Comparison of ENCODE assay signal across 27 cellular contexts in the genomic region with DNA sequence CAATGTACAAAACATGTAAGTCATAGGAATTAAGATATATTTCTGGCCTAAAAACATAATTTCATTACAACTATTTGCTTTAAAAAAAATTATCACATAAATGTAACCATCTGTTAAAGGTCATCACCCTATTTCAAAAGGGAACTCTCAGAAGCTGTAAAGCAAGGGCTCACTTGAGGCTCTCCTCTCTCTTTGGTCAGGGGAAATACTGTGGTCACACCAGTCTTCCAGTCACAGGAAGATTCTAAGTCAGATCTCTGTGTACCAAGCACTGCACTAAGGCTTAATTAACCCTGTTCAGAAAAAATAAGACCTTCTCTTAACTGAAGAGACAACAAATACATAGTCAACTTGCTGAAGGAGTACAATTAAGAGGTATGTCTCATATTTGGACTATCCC.
DNase-seq lines count a peak whose midpoint lies in the region; ATAC-seq and TF ChIP-seq lines count a peak whose summit lies in the region.
"Had no signal": no experiment of that assay in that cellular context is flagged by ENCODE, and none has a peak within 500 bp of the region (broad histone marks: within the 10 kb centered on the region; RNA-seq: fewer than 3 reads in every experiment).

No MANE protein-coding gene starts in this region.

- no peak overlapping the region for H3K4me3 ChIP-seq in Loucy (ENCODE audit: low read length, poor library complexity, severe bottlenecking)
- no peak overlapping the region for H3K4me3 ChIP-seq in left lung
- H3K4me3 ChIP-seq: MG63 had no signal

- H3K27ac ChIP-seq in left lung, result no peak overlapping the region
- H3K27ac ChIP-seq: RWPE1 had no signal

- no peaks in the 10 kb centered on the region for H3K4me1 Mint-ChIP-seq in activated T-helper 17 cell treated with anti-CD3 and anti-CD28 coated beads, Interleukin-2, amount 50 U/mL, for 72 hours
- peaks cover 2% of the 10 kb centered on the region for H3K4me1 Mint-ChIP-seq in osteocyte (ENCODE audit: unreplicated experiment)
- H3K4me1 Mint-ChIP-seq: CD14-positive monocyte had no signal

- intact Hi-C loops in left lung (cut with DNase I), result no loop called here

- no peaks in the 10 kb centered on the region; the same call in none of the 2 replicates for H3K79me2 ChIP-seq in Loucy (ENCODE audit: insufficient read depth, low read length)

- peak overlapping the region; percentile 8 for H3K4me2 ChIP-seq in Loucy (ENCODE audit: low read depth, low read length, poor library complexity, severe bottlenecking)

- H3K36me3 ChIP-seq in Loucy (ENCODE audit: insufficient read depth, low read length), result peaks cover under 1% of the 10 kb centered on the region; the same call in 1 of the 2 replicates
- no peaks in the 10 kb centered on the region for H3K36me3 ChIP-seq in left lung
- H3K36me3 ChIP-seq: BE2C had no signal

- H3K27ac Mint-ChIP-seq in activated T-helper 17 cell treated with anti-CD3 and anti-CD28 coated beads, Interleukin-2, amount 50 U/mL, for 72 hours, result no peak overlapping the region
- no peak overlapping the region for H3K27ac Mint-ChIP-seq in osteocyte (ENCODE audit: unreplicated experiment)
- H3K27ac Mint-ChIP-seq: CD14-positive monocyte; CD8-positive, alpha-beta memory T cell; T-cell had no signal

- H3K9ac ChIP-seq in Loucy (ENCODE audit: low read depth, low read length, poor library complexity, severe bottlenecking), result no peak overlapping the region

- ATAC-seq in GM21723 (IDR thresholded peaks at IDR 0.05; ENCODE audit: unreplicated experiment) (peak; percentile 57), SK-N-SH treated with all-trans-retinoic acid at 6 μM for 48 hours (no peak), left lung (no peak), GM21717 (IDR thresholded peaks at IDR 0.05; ENCODE audit: unreplicated experiment) (no peak)
- no peak for ATAC-seq in activated T-helper 17 cell treated with anti-CD3 and anti-CD28 coated beads, Interleukin-2, amount 50 U/mL, for 72 hours (replicated peaks)
- ATAC-seq: Panc1, T-cell had no signal

- H3K9me2 ChIP-seq in Loucy (replicated peaks; ENCODE audit: low read depth, low read length), result no peaks in the 10 kb centered on the region

- no peaks in the 10 kb centered on the region for H3K27me3 Mint-ChIP-seq in activated T-helper 17 cell treated with anti-CD3 and anti-CD28 coated beads, Interleukin-2, amount 50 U/mL, for 72 hours
- H3K27me3 Mint-ChIP-seq in osteocyte (ENCODE audit: unreplicated experiment), result no peaks in the 10 kb centered on the region
- H3K27me3 Mint-ChIP-seq: CD8-positive, alpha-beta memory T cell; T-cell had no signal

- DNase-seq in left lung (no peak), osteocyte (ENCODE audit: extremely low spot score, unreplicated experiment) (no peak)
- DNase-seq: BE2C; CD8-positive, alpha-beta memory T cell; DMS 273 treated with DMSO at 0.1 percent for 48 hours; DMS79; EL; GDM1; KBM-7; MG63; NCI-H1048; NCI-H1417; NCI-H1694; NCI-H2029 treated with DMSO at 0.1 percent for 48 hours; NCI-H446 treated with DMSO at 0.1 percent for 48 hours; NCI-H526; NCI-H82; SHP77; T-cell had no signal

- H3K4me1 ChIP-seq in Loucy (ENCODE audit: insufficient read depth, low read length, poor library complexity, severe bottlenecking) (peaks cover 6% of the 10 kb centered on the region), left lung (no peaks in the 10 kb centered on the region)

- no peak for TF ChIP-seq CTCF in Loucy (conservative IDR thresholded peaks at IDR 0.05; ENCODE audit: low read length)
- TF ChIP-seq CTCF in left lung (IDR thresholded peaks at IDR 0.05), result no peak
- TF ChIP-seq CTCF in osteocyte (IDR thresholded peaks at IDR 0.05), result no peak

- no peaks in the 10 kb centered on the region for H4K20me1 ChIP-seq in Loucy (ENCODE audit: insufficient read depth, low read length, poor library complexity, severe bottlenecking)

- no peaks in the 10 kb centered on the region for H3K9me3 Mint-ChIP-seq in activated T-helper 17 cell treated with anti-CD3 and anti-CD28 coated beads, Interleukin-2, amount 50 U/mL, for 72 hours
- H3K9me3 Mint-ChIP-seq in osteocyte (ENCODE audit: unreplicated experiment), result no peaks in the 10 kb centered on the region
- H3K9me3 Mint-ChIP-seq: CD14-positive monocyte; CD8-positive, alpha-beta memory T cell; T-cell had no signal

- no peaks in the 10 kb centered on the region for H3F3A ChIP-seq in Loucy (ENCODE audit: low read depth)

- H2AFZ ChIP-seq in Loucy (ENCODE audit: low read length), result no peak overlapping the region

- H3K27me3 ChIP-seq in Loucy (ENCODE audit: insufficient read depth, low read length, poor library complexity, severe bottlenecking) (no peaks in the 10 kb centered on the region), left lung (no peaks in the 10 kb centered on the region)
- H3K27me3 ChIP-seq: BE2C, MG63 had no signal

- H3K9me3 ChIP-seq in Loucy (ENCODE audit: insufficient read depth, low read depth, low read length), result no peaks in the 10 kb centered on the region
- H3K9me3 ChIP-seq in left lung, result no peaks in the 10 kb centered on the region
- H3K9me3 ChIP-seq: BE2C, MG63 had no signal

- no peak overlapping the region for H3K4me3 Mint-ChIP-seq in activated T-helper 17 cell treated with anti-CD3 and anti-CD28 coated beads, Interleukin-2, amount 50 U/mL, for 72 hours
- H3K4me3 Mint-ChIP-seq in osteocyte (ENCODE audit: unreplicated experiment), result no peak overlapping the region
- H3K4me3 Mint-ChIP-seq: CD14-positive monocyte; CD8-positive, alpha-beta memory T cell; T-cell had no signal

- peaks cover 13% of the 10 kb centered on the region for H3K36me3 Mint-ChIP-seq in activated T-helper 17 cell treated with anti-CD3 and anti-CD28 coated beads, Interleukin-2, amount 50 U/mL, for 72 hours (ENCODE audit: low read depth)
- no peaks in the 10 kb centered on the region for H3K36me3 Mint-ChIP-seq in osteocyte (ENCODE audit: unreplicated experiment)

TF ChIP-seq in SK-N-SH treated with all-trans-retinoic acid at 6 μM for 48 hours, 23 proteins besides CTCF, POLR2A, EP300 and RAD21:
- TF ChIP-seq, protein P1, sequence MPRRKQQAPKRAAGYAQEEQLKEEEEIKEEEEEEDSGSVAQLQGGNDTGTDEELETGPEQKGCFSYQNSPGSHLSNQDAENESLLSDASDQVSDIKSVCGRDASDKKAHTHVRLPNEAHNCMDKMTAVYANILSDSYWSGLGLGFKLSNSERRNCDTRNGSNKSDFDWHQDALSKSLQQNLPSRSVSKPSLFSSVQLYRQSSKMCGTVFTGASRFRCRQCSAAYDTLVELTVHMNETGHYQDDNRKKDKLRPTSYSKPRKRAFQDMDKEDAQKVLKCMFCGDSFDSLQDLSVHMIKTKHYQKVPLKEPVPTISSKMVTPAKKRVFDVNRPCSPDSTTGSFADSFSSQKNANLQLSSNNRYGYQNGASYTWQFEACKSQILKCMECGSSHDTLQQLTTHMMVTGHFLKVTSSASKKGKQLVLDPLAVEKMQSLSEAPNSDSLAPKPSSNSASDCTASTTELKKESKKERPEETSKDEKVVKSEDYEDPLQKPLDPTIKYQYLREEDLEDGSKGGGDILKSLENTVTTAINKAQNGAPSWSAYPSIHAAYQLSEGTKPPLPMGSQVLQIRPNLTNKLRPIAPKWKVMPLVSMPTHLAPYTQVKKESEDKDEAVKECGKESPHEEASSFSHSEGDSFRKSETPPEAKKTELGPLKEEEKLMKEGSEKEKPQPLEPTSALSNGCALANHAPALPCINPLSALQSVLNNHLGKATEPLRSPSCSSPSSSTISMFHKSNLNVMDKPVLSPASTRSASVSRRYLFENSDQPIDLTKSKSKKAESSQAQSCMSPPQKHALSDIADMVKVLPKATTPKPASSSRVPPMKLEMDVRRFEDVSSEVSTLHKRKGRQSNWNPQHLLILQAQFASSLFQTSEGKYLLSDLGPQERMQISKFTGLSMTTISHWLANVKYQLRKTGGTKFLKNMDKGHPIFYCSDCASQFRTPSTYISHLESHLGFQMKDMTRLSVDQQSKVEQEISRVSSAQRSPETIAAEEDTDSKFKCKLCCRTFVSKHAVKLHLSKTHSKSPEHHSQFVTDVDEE (CRISPR knock-in tag; IDR thresholded peaks at IDR 0.05), result 0 out of 2 replicates have a peak, but pooled peaks have one; percentile 9
- TF ChIP-seq CSDC2 (CRISPR knock-in tag; IDR thresholded peaks at IDR 0.05) (no peak), ZFP30 (CRISPR knock-in tag; IDR thresholded peaks at IDR 0.05) (peak; percentile 17; the same call in 1 of the 2 replicates), ZNF565 (CRISPR knock-in tag; conservative IDR thresholded peaks at IDR 0.05; ENCODE audit: low read depth) (no peak)
